Comparison of ENCODE assay signal across 12 cellular contexts in the genomic region with DNA sequence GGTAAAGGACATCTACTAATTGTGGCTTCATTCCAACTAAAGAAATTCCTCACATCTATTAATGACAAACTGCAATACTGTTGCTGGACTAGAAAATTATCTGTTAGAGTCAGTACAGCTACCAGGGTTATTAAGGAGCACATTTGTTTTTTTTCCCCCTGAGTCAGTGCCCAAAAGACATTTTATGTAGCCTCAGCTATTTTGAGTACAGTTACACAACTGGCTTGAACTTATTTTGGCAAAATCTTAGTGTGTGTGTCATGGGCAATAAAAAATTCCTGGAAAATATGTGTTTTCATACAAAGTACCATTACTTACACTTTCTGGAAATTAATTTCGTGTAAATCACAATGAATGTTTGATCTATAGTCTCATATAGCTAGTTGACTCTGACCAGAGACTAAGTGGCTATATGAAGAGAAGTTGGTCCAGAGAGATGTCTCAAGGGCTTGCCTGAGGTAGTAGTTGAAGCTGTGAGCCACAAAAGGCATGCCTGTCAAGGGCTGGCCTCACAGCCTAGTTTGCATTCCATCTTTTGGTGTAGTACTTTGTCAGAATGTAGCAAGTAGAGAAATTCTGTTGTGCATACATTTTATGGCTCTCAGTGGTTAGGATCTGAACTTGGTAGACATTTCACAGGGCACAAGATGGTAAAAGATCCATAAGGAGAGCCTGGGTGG.
DNase-seq lines count a peak whose midpoint lies in the region; ATAC-seq and TF ChIP-seq lines count a peak whose summit lies in the region.
"Had no signal": no experiment of that assay in that cellular context is flagged by ENCODE, and none has a peak within 500 bp of the region (broad histone marks: within the 10 kb centered on the region; RNA-seq: fewer than 3 reads in every experiment).

No MANE protein-coding gene starts in this region.

- no peaks in the 10 kb centered on the region for H3K9me3 ChIP-seq in osteoblast (ENCODE audit: low read depth, low read length)

- H3K27me3 ChIP-seq in osteoblast (ENCODE audit: insufficient read depth, low read length) = peaks cover 9% of the 10 kb centered on the region

- no peak overlapping the region for H2AFZ ChIP-seq in osteoblast (ENCODE audit: low read length)

- H3K27ac Mint-ChIP-seq in activated CD8-positive, alpha-beta T cell treated with anti-CD3 and anti-CD28 coated beads for 36 hours = no peak overlapping the region
- H3K27ac Mint-ChIP-seq: activated naive CD8-positive, alpha-beta T cell treated with anti-CD3 and anti-CD28 coated beads, Interleukin-2, amount 10 ng/mL, durations not matched to agents 7 days and 5 days; effector memory CD8-positive, alpha-beta T cell; naive B cell had no signal

- H3K4me3 Mint-ChIP-seq in activated CD8-positive, alpha-beta T cell treated with anti-CD3 and anti-CD28 coated beads for 36 hours = no peak overlapping the region

- no peaks in the 10 kb centered on the region for H4K20me1 ChIP-seq in osteoblast (ENCODE audit: insufficient read depth, low read length)

- H3K27ac ChIP-seq in osteoblast (ENCODE audit: low read depth, low read length) = peak overlapping the region; percentile 90
- H3K27ac ChIP-seq: C4-2B had no signal

- POLR2A ChIA-PET in activated CD8-positive, alpha-beta T cell treated with anti-CD3 and anti-CD28 coated beads for 36 hours (lab: Charles Lee) = no interaction called here

- H3K4me3 ChIP-seq in fibroblast of the aortic adventitia (ENCODE audit: low read depth, low read length) (no peak overlapping the region), osteoblast (ENCODE audit: insufficient read depth, low read length) (peak overlapping the region; percentile 34)

- H3K9me3 Mint-ChIP-seq in activated CD8-positive, alpha-beta T cell treated with anti-CD3 and anti-CD28 coated beads for 36 hours = no peaks in the 10 kb centered on the region
- H3K9me3 Mint-ChIP-seq: activated naive CD8-positive, alpha-beta T cell treated with anti-CD3 and anti-CD28 coated beads, Interleukin-2, amount 10 ng/mL, durations not matched to agents 7 days and 5 days; effector memory CD8-positive, alpha-beta T cell; naive B cell had no signal

- CTCF ChIA-PET in activated CD8-positive, alpha-beta T cell treated with anti-CD3 and anti-CD28 coated beads for 36 hours (lab: Charles Lee) = interaction anchor here (1.0 to 2.9 kb wide), 4 partner anchors 22 to 412 kb away, joined by 3 to 21 read pairs (median 5); no protein-coding TSS in a partner anchor

- peaks cover 26% of the 10 kb centered on the region for H3K4me1 ChIP-seq in osteoblast (ENCODE audit: insufficient read depth, low read length)

- H3K36me3 ChIP-seq in osteoblast (ENCODE audit: insufficient read depth, low read length) = no peaks in the 10 kb centered on the region

- H3K79me2 ChIP-seq in osteoblast (ENCODE audit: insufficient read depth, low read length) = no peaks in the 10 kb centered on the region

- peak overlapping the region; percentile 99 for H3K4me2 ChIP-seq in osteoblast (ENCODE audit: insufficient read depth, low read length)

- ATAC-seq in GM18520 (IDR thresholded peaks at IDR 0.05; ENCODE audit: unreplicated experiment) (no peak), GM21528 (IDR thresholded peaks at IDR 0.05; ENCODE audit: low FRiP score, unreplicated experiment) (no peak)
- no peak for ATAC-seq in activated CD8-positive, alpha-beta T cell treated with anti-CD3 and anti-CD28 coated beads for 36 hours
- ATAC-seq: effector memory CD8-positive, alpha-beta T cell had no signal

- peaks cover 7% of the 10 kb centered on the region for H3K4me1 Mint-ChIP-seq in activated CD8-positive, alpha-beta T cell treated with anti-CD3 and anti-CD28 coated beads for 36 hours (ENCODE audit: low read depth)

- H3K36me3 Mint-ChIP-seq in activated CD8-positive, alpha-beta T cell treated with anti-CD3 and anti-CD28 coated beads for 36 hours (ENCODE audit: low read depth) = no peaks in the 10 kb centered on the region
- H3K36me3 Mint-ChIP-seq: activated naive CD8-positive, alpha-beta T cell treated with anti-CD3 and anti-CD28 coated beads, Interleukin-2, amount 10 ng/mL, durations not matched to agents 7 days and 5 days; naive B cell had no signal

- DNase-seq in Daoy (ENCODE audit: low read depth) (peak; percentile 14), RPMI7951 (ENCODE audit: low read depth) (peak; percentile 63), fibroblast of the aortic adventitia (ENCODE audit: low read depth) (peak; percentile 85), osteoblast (ENCODE audit: insufficient read length, low spot score, missing footprints) (peak; percentile 75), NCI-H345 treated with DMSO at 0.1 percent for 48 hours (lab: John Stamatoyannopoulos, UW; ENCODE audit: unreplicated experiment) (no peak)
- DNase-seq in activated CD8-positive, alpha-beta T cell treated with anti-CD3 and anti-CD28 coated beads for 36 hours = no peak
- DNase-seq: activated naive CD8-positive, alpha-beta T cell treated with anti-CD3 and anti-CD28 coated beads, Interleukin-2, amount 10 ng/mL, durations not matched to agents 7 days and 5 days; effector memory CD8-positive, alpha-beta T cell; naive B cell had no signal

- intact Hi-C loops in activated CD8-positive, alpha-beta T cell treated with anti-CD3 and anti-CD28 coated beads for 36 hours (cut with micrococcal nuclease) = loop anchor here (5.0 kb wide), 1 partner anchor 410 kb away; no protein-coding TSS in a partner anchor

- H3K27me3 Mint-ChIP-seq in activated CD8-positive, alpha-beta T cell treated with anti-CD3 and anti-CD28 coated beads for 36 hours = peaks cover 44% of the 10 kb centered on the region

- TF ChIP-seq CTCF in fibroblast of the aortic adventitia (IDR thresholded peaks at IDR 0.05; ENCODE audit: insufficient read depth, low read length) (no peak), osteoblast (IDR thresholded peaks at IDR 0.05; ENCODE audit: extremely low read depth, low read depth, low read length) (no peak)
- TF ChIP-seq CTCF in activated CD8-positive, alpha-beta T cell treated with anti-CD3 and anti-CD28 coated beads for 36 hours (IDR thresholded peaks at IDR 0.05) = no peak

Comparison
In these comparisons a context has a peak if more than half of its experiments do, and no peak if none do; other contexts are left out.
1. DNase-seq: peak in Daoy (single experiment), RPMI7951 (single experiment), fibroblast of the aortic adventitia (single experiment) and osteoblast (single experiment); none in activated CD8-positive, alpha-beta T cell treated with anti-CD3 and anti-CD28 coated beads for 36 hours (single experiment) and NCI-H345 treated with DMSO at 0.1 percent for 48 hours (single experiment).